ENCODE assay signal across 9 cellular contexts in genomic region chr5:181190711-181191525, GRCh38. TPM values are rescaled to one million over a fixed set of nuclear protein-coding genes. Genes with fewer than 3 reads are reported as not detected.
DNase-seq lines count a peak whose midpoint lies in the region; ATAC-seq and TF ChIP-seq lines count a peak whose summit lies in the region.
"Had no signal": no experiment of that assay in that cellular context is flagged by ENCODE, and none has a peak within 500 bp of the region (broad histone marks: within the 10 kb centered on the region; RNA-seq: fewer than 3 reads in every experiment).

No MANE protein-coding gene starts in this region.

- CTCF ChIA-PET in Calu3 (lab: Charles Lee), result interaction anchor here (1.4 to 3.7 kb wide), 4 partner anchors 11 to 17 kb away, joined by 5 to 24 read pairs (median 8); partner anchors contain the start of gene TRIM7
- CTCF ChIA-PET in HEK293 (lab: Yijun Ruan, JAX), result interaction anchor here (0.6 to 4.1 kb wide), 7 partner anchors 13 to 61 kb away, joined by 4 to 27 read pairs (median 4); partner anchors contain the start of genes RACK1 and TRIM7
- CTCF ChIA-PET in MCF 10A (lab: Yijun Ruan, JAX), result interaction anchor here (0.6 to 7.4 kb wide), 10 partner anchors 13 to 897 kb away, joined by 3 to 67 read pairs (median 3); partner anchors contain the start of gene TRIM7

- no peaks in the 10 kb centered on the region for H3K9me3 Mint-ChIP-seq in Calu3 (ENCODE audit: low read depth, unreplicated experiment)
- no peaks in the 10 kb centered on the region for H3K9me3 Mint-ChIP-seq in MCF 10A (ENCODE audit: unreplicated experiment)
- peaks cover 0 to 3% of the 10 kb centered on the region in 2 donors for H3K9me3 Mint-ChIP-seq in stimulated activated naive B cell treated with anti-CD40 and anti-IgM and Interleukin-4, amounts not matched to agents 10 μg/mL and 1 μg/mL and 100 μg/mL, for 72 hours

- H3K27ac Mint-ChIP-seq in Calu3 (ENCODE audit: unreplicated experiment), result peak overlapping the region; percentile 100
- peak overlapping the region; percentile 88 for H3K27ac Mint-ChIP-seq in MCF 10A (ENCODE audit: low read depth, unreplicated experiment)
- H3K27ac Mint-ChIP-seq in stimulated activated naive B cell treated with anti-CD40 and anti-IgM and Interleukin-4, amounts not matched to agents 10 μg/mL and 1 μg/mL and 100 μg/mL, for 72 hours, result peak overlapping the region; percentile 100

- H3K4me1 ChIP-seq in HEK293 (ENCODE audit: control insufficient read depth, insufficient read depth, low read length), result no peaks in the 10 kb centered on the region

- H3K36me3 Mint-ChIP-seq in Calu3 (ENCODE audit: insufficient read depth, unreplicated experiment) (peaks cover 67% of the 10 kb centered on the region), MCF 10A (ENCODE audit: insufficient read depth, unreplicated experiment) (peaks cover 38% of the 10 kb centered on the region)
- peaks cover 28 to 42% of the 10 kb centered on the region in 2 donors for H3K36me3 Mint-ChIP-seq in stimulated activated naive B cell treated with anti-CD40 and anti-IgM and Interleukin-4, amounts not matched to agents 10 μg/mL and 1 μg/mL and 100 μg/mL, for 72 hours

- intact Hi-C loops in Calu3 (cut with micrococcal nuclease; ENCODE audit: unreplicated experiment), result no loop called here
- intact Hi-C loops in MCF 10A (cut with micrococcal nuclease), result loop anchor here (1.0 kb wide), 2 partner anchors 16 to 53 kb away; no protein-coding TSS in a partner anchor
- intact Hi-C loops in left colon (cut with DNase I, micrococcal nuclease), result no loop called here

- H3K9me3 ChIP-seq in HEK293 (ENCODE audit: control insufficient read depth, insufficient read depth, low read depth, low read length), result no peaks in the 10 kb centered on the region

- POLR2A ChIA-PET in HEK293 (lab: Yijun Ruan, JAX), result interaction anchor here (0.6 to 6.8 kb wide), 17 partner anchors 9 to 71 kb away, joined by 3 to 86 read pairs (median 5); partner anchors contain the start of genes RACK1, TRIM41, TRIM52 and TRIM7
- POLR2A ChIA-PET in MCF 10A (lab: Yijun Ruan, JAX), result interaction anchor here (0.7 to 8.8 kb wide), 21 partner anchors 13 to 389 kb away, joined by 3 to 432 read pairs (median 7); partner anchors contain the start of genes MGAT1, RACK1, TRIM41 and TRIM52

- peak; percentile 28 for ATAC-seq in left colon
- ATAC-seq in stimulated activated naive B cell treated with anti-CD40 and anti-IgM and Interleukin-4, amounts not matched to agents 10 μg/mL and 1 μg/mL and 100 μg/mL, for 72 hours (replicated peaks), result peak; percentile 10 to 15

- peak overlapping the region; percentile 48; the same call in 1 of the 2 replicates for H3K27ac ChIP-seq in HEK293 (ENCODE audit: extremely low read depth, low read depth, low read length)

- H3K4me3 Mint-ChIP-seq in Calu3 (ENCODE audit: low read depth, unreplicated experiment), result peak overlapping the region; percentile 93
- H3K4me3 Mint-ChIP-seq in MCF 10A (ENCODE audit: unreplicated experiment), result peak overlapping the region; percentile 96
- peak overlapping the region; percentile 90 to 95 for H3K4me3 Mint-ChIP-seq in stimulated activated naive B cell treated with anti-CD40 and anti-IgM and Interleukin-4, amounts not matched to agents 10 μg/mL and 1 μg/mL and 100 μg/mL, for 72 hours

- peak overlapping the region; percentile 53 for H3K4me3 ChIP-seq in HEK293 (ENCODE audit: low read depth, low read length)

- H3K27me3 Mint-ChIP-seq in Calu3 (ENCODE audit: unreplicated experiment) (peaks cover 17% of the 10 kb centered on the region), MCF 10A (ENCODE audit: insufficient read depth, unreplicated experiment) (no peaks in the 10 kb centered on the region)
- peaks cover 15% of the 10 kb centered on the region in 2 donors for H3K27me3 Mint-ChIP-seq in stimulated activated naive B cell treated with anti-CD40 and anti-IgM and Interleukin-4, amounts not matched to agents 10 μg/mL and 1 μg/mL and 100 μg/mL, for 72 hours

- TF ChIP-seq CTCF in Calu3 (IDR thresholded peaks at IDR 0.05; ENCODE audit: unreplicated experiment), result peak; percentile 58
- peak; percentile 74 for TF ChIP-seq CTCF in HEK293 (tag by site-specific recombination; IDR thresholded peaks at IDR 0.05)
- peak; percentile 26 for TF ChIP-seq CTCF in MCF 10A (IDR thresholded peaks at IDR 0.05; ENCODE audit: unreplicated experiment)

- H3K36me3 ChIP-seq in HEK293 (ENCODE audit: control insufficient read depth in 2 of 2, insufficient read depth in 1 of 2, low read length in 2 of 2), result no peaks in the 10 kb centered on the region

- H3K4me1 Mint-ChIP-seq in Calu3 (ENCODE audit: low read depth, unreplicated experiment) (peaks cover 49% of the 10 kb centered on the region), MCF 10A (ENCODE audit: insufficient read depth, unreplicated experiment) (peaks cover 14% of the 10 kb centered on the region)
- H3K4me1 Mint-ChIP-seq in stimulated activated naive B cell treated with anti-CD40 and anti-IgM and Interleukin-4, amounts not matched to agents 10 μg/mL and 1 μg/mL and 100 μg/mL, for 72 hours, result peaks cover 46 to 64% of the 10 kb centered on the region in 2 donors

- peak; percentile 59 for DNase-seq in Calu3
- peak; percentile 63 for DNase-seq in RKO (ENCODE audit: low spot score)
- no peak for DNase-seq in MCF 10A (ENCODE audit: unreplicated experiment)
- DNase-seq in left colon, result peak; percentile 52 to 65
- DNase-seq in stimulated activated naive B cell treated with anti-CD40 and anti-IgM and Interleukin-4, amounts not matched to agents 10 μg/mL and 1 μg/mL and 100 μg/mL, for 72 hours, result peak; percentile 29
- DNase-seq in NCI-H146 treated with DMSO at 0.1 percent for 48 hours (lab: John Stamatoyannopoulos, UW; ENCODE audit: unreplicated experiment), result no peak
- no peak for DNase-seq in NCI-H1694 treated with DMSO at 0.1 percent for 48 hours (lab: John Stamatoyannopoulos, UW)

- BruUV-seq in Calu3 (replicated peaks; lab: Mats Ljungman, UMichigan), result no TSS peak
- BruUV-seq in MCF 10A (replicated peaks; lab: Mats Ljungman, UMichigan), result no TSS peak

TF ChIP-seq in HEK293, 187 proteins besides CTCF, POLR2A, EP300 and RAD21 (continues in another document):
- TF ChIP-seq ZNF449 (tag by site-specific recombination; IDR thresholded peaks at IDR 0.05) (no peak), ZNF776 (tag by site-specific recombination; IDR thresholded peaks at IDR 0.05; ENCODE audit: borderline replicate concordance) (no peak), ZBTB17 (tag by site-specific recombination; IDR thresholded peaks at IDR 0.05) (no peak; the same call in 1 of the 2 replicates), ZSCAN4 (tag by site-specific recombination; IDR thresholded peaks at IDR 0.05) (no peak), ZNF132 (tag by site-specific recombination; IDR thresholded peaks at IDR 0.05; ENCODE audit: borderline replicate concordance) (no peak), KLF7 (tag by site-specific recombination; IDR thresholded peaks at IDR 0.05; ENCODE audit: borderline replicate concordance) (no peak), ZBTB21 (tag by site-specific recombination; IDR thresholded peaks at IDR 0.05) (no peak), ZNF423 (tag by site-specific recombination; IDR thresholded peaks at IDR 0.05) (0 out of 2 replicates have a peak, but pooled peaks have one; percentile 21), ZNF121 (tag by site-specific recombination; IDR thresholded peaks at IDR 0.05) (no peak), GLIS2 (tag by site-specific recombination; IDR thresholded peaks at IDR 0.05) (peak; percentile 61), ZNF335 (tag by site-specific recombination; conservative IDR thresholded peaks at IDR 0.05) (peak; percentile 26; the same call in 1 of the 2 replicates), PATZ1 (tag by site-specific recombination; IDR thresholded peaks at IDR 0.05) (peak; percentile 44)

RNA-seq across cellular contexts. Expression of gene TRIM7, which starts 14.1 kb away (rescaled TPM):
- total RNA-seq in Calu3 (2022), result 1.8 and 2.4 TPM in 2 replicates
- total RNA-seq in MCF 10A (2022), result 26.3 and 27.0 TPM in 2 replicates
- 10 to 100 TPM in 1 of 2 donors, 1 to 10 TPM in 1; 5.8 to 14.2 TPM for total RNA-seq in left colon

RNA-seq across cellular contexts. Expression of gene TRIM41, which starts 32.2 kb away (rescaled TPM):
- 33.5 and 34.2 TPM in 2 replicates for total RNA-seq in Calu3 (2022)
- 42.8 and 49.4 TPM in 2 replicates for total RNA-seq in MCF 10A (2022)
- 10 to 100 TPM; 21.5 to 32.0 TPM for total RNA-seq in left colon

RNA-seq across cellular contexts. Expression of gene OR2V2, which starts 43.5 kb away (rescaled TPM):
- total RNA-seq in Calu3 (2022), result not detected in 2 replicates
- not detected in 2 replicates for total RNA-seq in MCF 10A (2022)
- total RNA-seq in left colon, result not detected
- total RNA-seq: RPMI7951 had no signal

RNA-seq across cellular contexts. Expression of gene RACK1, which starts 52.8 kb away (rescaled TPM):
- total RNA-seq in Calu3 (2022) (1,679 and 1,946 TPM in 2 replicates), MCF 10A (2022) (2,995 and 4,050 TPM in 2 replicates), left colon (1,000 to 10,000 TPM; 1,192 to 1,207 TPM)

RNA-seq across cellular contexts. Expression of gene OR2V1, which starts 59.9 kb away (rescaled TPM):
- total RNA-seq in Calu3 (2022), result not detected in 2 replicates
- total RNA-seq in MCF 10A (2022), result not detected in 2 replicates
- not detected for total RNA-seq in left colon
- total RNA-seq: RPMI7951 had no signal

Comparison
In these comparisons a context has a peak if more than half of its experiments do, and no peak if none do; other contexts are left out.
1. DNase-seq: peak in Calu3 (single experiment), RKO (single experiment), left colon (2 of 2) and stimulated activated naive B cell treated with anti-CD40 and anti-IgM and Interleukin-4, amounts not matched to agents 10 μg/mL and 1 μg/mL and 100 μg/mL, for 72 hours (single experiment); none in MCF 10A (single experiment), NCI-H146 treated with DMSO at 0.1 percent for 48 hours (single experiment) and NCI-H1694 treated with DMSO at 0.1 percent for 48 hours (single experiment).
2. Peak in every context shown above with its lines, with median percentiles within 50 percentile points of each other: H3K27ac Mint-ChIP-seq, H3K4me3 Mint-ChIP-seq and CTCF ChIP-seq.